ENCODE assay signal across 23 cellular contexts in the genomic region with DNA sequence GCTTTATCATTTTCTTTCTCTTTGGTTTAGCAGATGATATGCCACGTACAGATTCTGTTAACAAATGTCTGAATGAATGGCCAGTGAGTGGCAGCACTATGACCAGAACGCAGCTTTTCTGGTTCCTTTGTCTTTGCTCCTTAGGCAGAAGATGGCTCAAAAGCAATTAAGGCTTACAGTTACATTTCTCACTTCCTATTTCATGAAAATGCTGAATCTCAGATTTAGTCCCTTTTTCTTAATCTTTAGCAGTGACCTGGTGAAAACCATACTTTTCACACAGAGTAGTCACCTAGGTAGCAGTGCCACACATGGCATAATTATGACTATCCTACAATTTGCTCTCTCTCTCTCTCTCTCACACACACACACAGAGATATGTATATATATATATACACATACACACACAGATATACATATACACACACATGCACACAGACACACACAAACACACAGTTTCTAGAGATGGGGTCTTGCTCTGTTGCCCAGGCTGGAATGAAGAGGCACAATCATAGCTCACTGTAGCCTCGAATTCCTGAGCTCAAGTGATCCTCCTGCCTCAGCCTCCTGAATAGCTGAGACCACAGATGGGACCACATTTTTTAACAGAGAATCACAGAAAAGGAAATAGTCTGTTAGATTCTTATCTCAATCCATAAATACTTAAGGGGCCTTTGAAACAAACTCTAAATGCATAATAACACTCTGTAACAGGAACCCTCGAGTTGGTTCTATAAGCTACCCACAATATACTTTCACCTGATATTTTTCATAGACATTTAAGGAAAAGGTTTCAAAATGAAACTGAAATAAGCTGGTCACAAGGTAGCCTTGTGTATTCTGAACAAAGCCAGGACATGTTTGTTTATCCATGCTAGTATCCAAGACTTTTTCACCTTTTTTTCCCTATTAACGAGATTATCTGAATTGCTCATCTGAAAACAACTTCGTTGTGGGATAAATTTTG. TPM values are rescaled to one million over a fixed set of nuclear protein-coding genes. Genes with fewer than 3 reads are reported as not detected.
A peak's percentile ranks its signal among the peaks of the same experiment; 100 is the strongest.
DNase-seq lines count a peak whose midpoint lies in the region; ATAC-seq and TF ChIP-seq lines count a peak whose summit lies in the region.
"Had no signal": no experiment of that assay in that cellular context is flagged by ENCODE, and none has a peak within 500 bp of the region (broad histone marks: within the 10 kb centered on the region; RNA-seq: fewer than 3 reads in every experiment).

No MANE protein-coding gene starts in this region.

- no peak overlapping the region for H3K27ac ChIP-seq in right atrium auricular region
- H3K27ac ChIP-seq: SJCRH30, upper lobe of right lung had no signal

- ATAC-seq in activated CD8-positive, alpha-beta T cell treated with anti-CD3 and anti-CD28 coated beads, Interleukin-2, amount 10 ng/mL, durations not matched to agents 7 days and 5 days: peak; percentile 38
- ATAC-seq in activated CD8-positive, alpha-beta T cell treated with anti-CD3 and anti-CD28 coated beads for 36 hours: no peak
- ATAC-seq: activated CD4-positive, CD25-positive, alpha-beta regulatory T cell treated with anti-CD3 and anti-CD28 coated beads, Interleukin-2, amount 50 U/mL, for 24 hours; naive thymus-derived CD8-positive, alpha-beta T cell; upper lobe of right lung had no signal

- H3K4me1 Mint-ChIP-seq in activated CD8-positive, alpha-beta T cell treated with anti-CD3 and anti-CD28 coated beads, Interleukin-2, amount 10 ng/mL, durations not matched to agents 7 days and 5 days (ENCODE audit: low read depth): peaks cover 31% of the 10 kb centered on the region
- peaks cover 18% of the 10 kb centered on the region for H3K4me1 Mint-ChIP-seq in activated CD8-positive, alpha-beta T cell treated with anti-CD3 and anti-CD28 coated beads for 36 hours (ENCODE audit: low read depth)
- peaks cover 19% of the 10 kb centered on the region for H3K4me1 Mint-ChIP-seq in neural crest cell
- peaks cover 34% of the 10 kb centered on the region for H3K4me1 Mint-ChIP-seq in HFFc6 (ENCODE audit: low read depth)

- no peaks in the 10 kb centered on the region for H3K9me3 Mint-ChIP-seq in activated CD8-positive, alpha-beta T cell treated with anti-CD3 and anti-CD28 coated beads, Interleukin-2, amount 10 ng/mL, durations not matched to agents 7 days and 5 days (ENCODE audit: insufficient read depth)
- no peaks in the 10 kb centered on the region for H3K9me3 Mint-ChIP-seq in activated CD8-positive, alpha-beta T cell treated with anti-CD3 and anti-CD28 coated beads for 36 hours
- H3K9me3 Mint-ChIP-seq in neural crest cell (no peaks in the 10 kb centered on the region), HFFc6 (no peaks in the 10 kb centered on the region; the same call in 1 of the 2 replicates)
- H3K9me3 Mint-ChIP-seq: brain; naive thymus-derived CD8-positive, alpha-beta T cell had no signal

- no peaks in the 10 kb centered on the region for H3K9me3 ChIP-seq in right atrium auricular region
- H3K9me3 ChIP-seq: SJCRH30, upper lobe of right lung had no signal

- H3K27ac Mint-ChIP-seq in activated CD8-positive, alpha-beta T cell treated with anti-CD3 and anti-CD28 coated beads, Interleukin-2, amount 10 ng/mL, durations not matched to agents 7 days and 5 days: no peak overlapping the region
- H3K27ac Mint-ChIP-seq in activated CD8-positive, alpha-beta T cell treated with anti-CD3 and anti-CD28 coated beads for 36 hours: no peak overlapping the region
- peak overlapping the region; percentile 36 for H3K27ac Mint-ChIP-seq in neural crest cell (ENCODE audit: unreplicated experiment)
- no peak overlapping the region; the same call in 1 of the 2 replicates for H3K27ac Mint-ChIP-seq in HFFc6
- H3K27ac Mint-ChIP-seq: brain had no signal

- no peaks in the 10 kb centered on the region for H3K36me3 ChIP-seq in right atrium auricular region
- H3K36me3 ChIP-seq: SJCRH30, upper lobe of right lung had no signal

- TF ChIP-seq CTCF in activated CD8-positive, alpha-beta T cell treated with anti-CD3 and anti-CD28 coated beads for 36 hours (IDR thresholded peaks at IDR 0.05): no peak
- TF ChIP-seq CTCF in GM20000 (IDR thresholded peaks at IDR 0.05; ENCODE audit: extremely low read depth, missing control alignments) (no peak), neural crest cell (conservative IDR thresholded peaks at IDR 0.05) (no peak), HFFc6 (IDR thresholded peaks at IDR 0.05) (no peak), right atrium auricular region (IDR thresholded peaks at IDR 0.05) (no peak)

- intact Hi-C loops in activated CD8-positive, alpha-beta T cell treated with anti-CD3 and anti-CD28 coated beads for 36 hours (cut with micrococcal nuclease): no loop called here

- no peaks in the 10 kb centered on the region for H3K36me3 Mint-ChIP-seq in activated CD8-positive, alpha-beta T cell treated with anti-CD3 and anti-CD28 coated beads, Interleukin-2, amount 10 ng/mL, durations not matched to agents 7 days and 5 days (ENCODE audit: low read depth)
- H3K36me3 Mint-ChIP-seq in activated CD8-positive, alpha-beta T cell treated with anti-CD3 and anti-CD28 coated beads for 36 hours (ENCODE audit: low read depth): no peaks in the 10 kb centered on the region
- H3K36me3 Mint-ChIP-seq in neural crest cell (ENCODE audit: low read depth) (no peaks in the 10 kb centered on the region), HFFc6 (ENCODE audit: low read depth) (peaks cover 11% of the 10 kb centered on the region)
- H3K36me3 Mint-ChIP-seq: brain; naive thymus-derived CD8-positive, alpha-beta T cell had no signal

- no peak overlapping the region for H3K4me3 ChIP-seq in right atrium auricular region
- H3K4me3 ChIP-seq: lung, SJCRH30, smooth muscle cell, upper lobe of right lung had no signal

- POLR2A ChIA-PET in activated CD8-positive, alpha-beta T cell treated with anti-CD3 and anti-CD28 coated beads, Interleukin-2, amount 10 ng/mL, durations not matched to agents 7 days and 5 days (lab: Charles Lee): no interaction called here
- POLR2A ChIA-PET in activated CD8-positive, alpha-beta T cell treated with anti-CD3 and anti-CD28 coated beads for 36 hours (lab: Charles Lee): interaction anchor here (1.3 kb wide), 1 partner anchor 12 kb away, joined by 3 read pairs; the partner anchor contains the start of gene PDE6D

- H3K27me3 Mint-ChIP-seq in activated CD8-positive, alpha-beta T cell treated with anti-CD3 and anti-CD28 coated beads, Interleukin-2, amount 10 ng/mL, durations not matched to agents 7 days and 5 days (ENCODE audit: low read depth): no peaks in the 10 kb centered on the region
- H3K27me3 Mint-ChIP-seq in activated CD8-positive, alpha-beta T cell treated with anti-CD3 and anti-CD28 coated beads for 36 hours: no peaks in the 10 kb centered on the region
- H3K27me3 Mint-ChIP-seq in neural crest cell (ENCODE audit: low read depth) (no peaks in the 10 kb centered on the region), HFFc6 (ENCODE audit: insufficient read depth) (peaks cover 1% of the 10 kb centered on the region; the same call in 1 of the 2 replicates)
- H3K27me3 Mint-ChIP-seq: naive thymus-derived CD8-positive, alpha-beta T cell had no signal

- no peak for DNase-seq in activated CD8-positive, alpha-beta T cell treated with anti-CD3 and anti-CD28 coated beads, Interleukin-2, amount 10 ng/mL, durations not matched to agents 7 days and 5 days
- no peak for DNase-seq in activated CD8-positive, alpha-beta T cell treated with anti-CD3 and anti-CD28 coated beads for 36 hours
- DNase-seq in GM20000 (ENCODE audit: low spot score) (peak; percentile 53), MV-4-11 (lab: John Stamatoyannopoulos, UW) (peak; percentile 76), neural crest cell (ENCODE audit: low read depth, low spot score) (no peak), HFFc6 (no peak), NCI-H146 treated with DMSO at 0.1 percent for 48 hours (lab: John Stamatoyannopoulos, UW; ENCODE audit: unreplicated experiment) (no peak), right atrium auricular region (ENCODE audit: low spot score) (no peak)
- DNase-seq: activated naive CD4-positive, alpha-beta T cell treated with anti-CD3 and anti-CD28 coated beads, Interleukin-2, amount 50 U/mL, for 16 hours; C1 segment of cervical spinal cord; DMS53; erythroblast; Kasumi-1; naive thymus-derived CD8-positive, alpha-beta T cell; NCI-H146; NCI-H345; posterior cingulate gyrus; SJCRH30; upper lobe of right lung had no signal

- H3K4me1 ChIP-seq in right atrium auricular region: no peaks in the 10 kb centered on the region
- H3K4me1 ChIP-seq: SJCRH30, upper lobe of right lung had no signal

- no peak overlapping the region for H3K4me3 Mint-ChIP-seq in activated CD8-positive, alpha-beta T cell treated with anti-CD3 and anti-CD28 coated beads, Interleukin-2, amount 10 ng/mL, durations not matched to agents 7 days and 5 days
- no peak overlapping the region for H3K4me3 Mint-ChIP-seq in activated CD8-positive, alpha-beta T cell treated with anti-CD3 and anti-CD28 coated beads for 36 hours
- H3K4me3 Mint-ChIP-seq in neural crest cell: no peak overlapping the region
- H3K4me3 Mint-ChIP-seq in HFFc6: no peak overlapping the region
- H3K4me3 Mint-ChIP-seq: brain; naive thymus-derived CD8-positive, alpha-beta T cell had no signal

- CTCF ChIA-PET in activated CD8-positive, alpha-beta T cell treated with anti-CD3 and anti-CD28 coated beads, Interleukin-2, amount 10 ng/mL, durations not matched to agents 7 days and 5 days (lab: Charles Lee): interaction anchor here (0.8 to 1.2 kb wide), 4 partner anchors 17 to 157 kb away, joined by 3 to 5 read pairs (median 4); partner anchors contain the start of gene COPS7B
- CTCF ChIA-PET in activated CD8-positive, alpha-beta T cell treated with anti-CD3 and anti-CD28 coated beads for 36 hours (lab: Charles Lee): interaction anchor here (1.2 kb wide), 2 partner anchors 55 to 168 kb away, joined by 3 to 6 read pairs; no protein-coding TSS in a partner anchor

- H3K27me3 ChIP-seq in right atrium auricular region: no peaks in the 10 kb centered on the region
- H3K27me3 ChIP-seq: SJCRH30, upper lobe of right lung had no signal

RNA-seq across cellular contexts. Expression of gene PDE6D, which starts 11.6 kb away (rescaled TPM):
- total RNA-seq in activated CD8-positive, alpha-beta T cell treated with anti-CD3 and anti-CD28 coated beads, Interleukin-2, amount 10 ng/mL, durations not matched to agents 7 days and 5 days: 10 to 100 TPM; 31.9 to 35.1 TPM
- total RNA-seq in activated CD8-positive, alpha-beta T cell treated with anti-CD3 and anti-CD28 coated beads for 36 hours: 10 to 100 TPM; 22.8 to 23.5 TPM
- total RNA-seq in neural crest cell (35.8 and 38.8 TPM in 2 replicates), right atrium auricular region (10 to 100 TPM; 17.5 to 20.3 TPM)
- 10 to 100 TPM; 20.1 to 24.7 (median 22.4) TPM for total RNA-seq in HFFc6 (2021; fragmentation: NEBNext Ultra II Directional; extraction: Animal tissue kit (Norgen Biotek cat#: 25700))

RNA-seq across cellular contexts. Expression of gene COPS7B, which starts 16.8 kb away (rescaled TPM):
- 10 to 100 TPM; 47.5 to 47.7 TPM for total RNA-seq in activated CD8-positive, alpha-beta T cell treated with anti-CD3 and anti-CD28 coated beads, Interleukin-2, amount 10 ng/mL, durations not matched to agents 7 days and 5 days
- 10 to 100 TPM; 51.3 to 53.6 TPM for total RNA-seq in activated CD8-positive, alpha-beta T cell treated with anti-CD3 and anti-CD28 coated beads for 36 hours
- total RNA-seq in neural crest cell: 62.9 and 64.1 TPM in 2 replicates
- 10 to 100 TPM; 34.9 to 45.6 (median 40.9) TPM for total RNA-seq in HFFc6 (2021; fragmentation: NEBNext Ultra II Directional; extraction: Animal tissue kit (Norgen Biotek cat#: 25700))
- 10 to 100 TPM; 12.2 to 14.9 TPM for total RNA-seq in right atrium auricular region

Comparison
In these comparisons a context has a peak if more than half of its experiments do, and no peak if none do; other contexts are left out.
1. DNase-seq: peak in GM20000 (single experiment) and MV-4-11 (single experiment); none in activated CD8-positive, alpha-beta T cell treated with anti-CD3 and anti-CD28 coated beads, Interleukin-2, amount 10 ng/mL, durations not matched to agents 7 days and 5 days (single experiment), activated CD8-positive, alpha-beta T cell treated with anti-CD3 and anti-CD28 coated beads for 36 hours (single experiment), neural crest cell (single experiment), HFFc6 (single experiment), NCI-H146 treated with DMSO at 0.1 percent for 48 hours (single experiment) and right atrium auricular region (single experiment).